Comparison of ENCODE assay signal across 13 cellular contexts in the genomic region with DNA sequence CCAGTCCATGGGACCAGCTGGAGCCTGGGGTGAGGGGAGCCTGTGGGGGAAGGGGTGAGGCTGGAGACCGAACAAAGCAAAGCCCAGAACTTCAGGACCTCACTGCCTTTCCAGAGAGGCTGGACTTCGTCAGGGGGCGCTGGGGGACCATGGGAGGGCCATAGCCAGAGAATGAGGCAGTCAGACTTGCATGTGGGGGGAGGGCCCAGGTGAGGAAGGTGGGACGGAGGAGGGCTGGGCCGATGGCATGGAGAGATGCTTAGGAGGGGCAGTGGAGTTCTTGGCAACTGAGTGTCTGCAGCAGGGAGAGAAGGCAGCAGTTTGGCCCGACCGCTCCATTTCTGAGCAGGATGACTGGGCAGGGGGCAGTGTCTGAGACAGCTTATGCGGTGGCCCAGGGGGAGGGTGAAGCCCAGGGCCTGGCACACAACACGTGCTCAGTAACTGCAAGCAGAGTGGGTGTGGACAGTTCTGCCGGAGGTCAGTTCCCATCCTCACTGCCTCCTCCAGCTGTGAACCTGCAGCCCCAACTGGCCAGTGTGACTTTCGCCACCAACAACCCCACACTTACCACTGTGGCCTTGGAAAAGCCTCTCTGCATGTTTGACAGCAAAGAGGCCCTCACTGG. TPM values are rescaled to one million over a fixed set of nuclear protein-coding genes. Genes with fewer than 3 reads are reported as not detected.
A peak's percentile ranks its signal among the peaks of the same experiment; 100 is the strongest.
DNase-seq lines count a peak whose midpoint lies in the region; ATAC-seq and TF ChIP-seq lines count a peak whose summit lies in the region.
"Had no signal": no experiment of that assay in that cellular context is flagged by ENCODE, and none has a peak within 500 bp of the region (broad histone marks: within the 10 kb centered on the region; RNA-seq: fewer than 3 reads in every experiment).

No MANE protein-coding gene starts in this region.

- TF ChIP-seq CTCF in C4-2B (conservative IDR thresholded peaks at IDR 0.05) (no peak), chondrocyte (IDR thresholded peaks at IDR 0.05) (peak; percentile 37)

- H3K9me3 ChIP-seq in HUES6 (ENCODE audit: control insufficient read depth, insufficient read depth, low read depth, low read length), result no peaks in the 10 kb centered on the region
- H3K9me3 ChIP-seq: BE2C had no signal

- H3K4me3 Mint-ChIP-seq in chondrocyte (ENCODE audit: unreplicated experiment), result peak overlapping the region; percentile 10
- peak overlapping the region in 7 of 8 donors; percentile 15 to 80 (median 56) for H3K4me3 Mint-ChIP-seq in naive B cell
- no peak overlapping the region for H3K4me3 Mint-ChIP-seq in stimulated activated naive CD8-positive, alpha-beta T cell treated with anti-CD3 and anti-CD28 coated beads, Interleukin-15, amount 100 ng/mL, for 72 hours

- H3K27ac ChIP-seq in C4-2B (peak overlapping the region; percentile 68), HUES6 (ENCODE audit: low read depth, low read length) (no peak overlapping the region)

- peak overlapping the region; percentile 74 for H3K4me3 ChIP-seq in HUES6 (ENCODE audit: low read depth, low read length)

- peaks cover 43% of the 10 kb centered on the region for H3K27me3 ChIP-seq in HUES6 (ENCODE audit: control insufficient read depth, insufficient read depth, low read length)
- H3K27me3 ChIP-seq: BE2C had no signal

- H3K36me3 Mint-ChIP-seq in chondrocyte (ENCODE audit: low read depth) (no peaks in the 10 kb centered on the region), naive B cell (no peaks in the 10 kb centered on the region)

- DNase-seq in chondrocyte (ENCODE audit: low spot score) (no peak), naive B cell (no peak)
- DNase-seq in stimulated activated naive CD8-positive, alpha-beta T cell treated with anti-CD3 and anti-CD28 coated beads, Interleukin-15, amount 100 ng/mL, for 72 hours, result no peak
- no peak for DNase-seq in stimulated activated CD8-positive, alpha-beta memory T cell treated with anti-CD3 and anti-CD28 coated beads, Interleukin-4, amount 100 ng/mL, for 48 hours
- DNase-seq: cerebellar nuclear complex had no signal

- H3K4me1 Mint-ChIP-seq in chondrocyte (ENCODE audit: low read depth), result peaks cover 6% of the 10 kb centered on the region
- peaks cover 23 to 59% (median 40%) of the 10 kb centered on the region in 3 donors for H3K4me1 Mint-ChIP-seq in naive B cell
- peaks cover 21% of the 10 kb centered on the region for H3K4me1 Mint-ChIP-seq in stimulated activated naive CD8-positive, alpha-beta T cell treated with anti-CD3 and anti-CD28 coated beads, Interleukin-15, amount 100 ng/mL, for 72 hours

- H3K9me3 Mint-ChIP-seq in chondrocyte (ENCODE audit: low read depth) (no peaks in the 10 kb centered on the region), naive B cell (peaks cover 0 to 1% (median 0%) of the 10 kb centered on the region in 7 donors)
- H3K9me3 Mint-ChIP-seq in stimulated activated naive CD8-positive, alpha-beta T cell treated with anti-CD3 and anti-CD28 coated beads, Interleukin-15, amount 100 ng/mL, for 72 hours, result no peaks in the 10 kb centered on the region

- peaks cover 32% of the 10 kb centered on the region for H3K4me1 ChIP-seq in HUES6 (ENCODE audit: control insufficient read depth, insufficient read depth, low read length)
- H3K4me1 ChIP-seq: BE2C had no signal

- no peak overlapping the region for H3K9ac ChIP-seq in HUES6 (ENCODE audit: low read length)

- H3K27ac Mint-ChIP-seq in chondrocyte (ENCODE audit: unreplicated experiment), result no peak overlapping the region
- peak overlapping the region in 4 of 6 donors; percentile 22 to 99 (median 72) for H3K27ac Mint-ChIP-seq in naive B cell
- H3K27ac Mint-ChIP-seq in stimulated activated naive CD8-positive, alpha-beta T cell treated with anti-CD3 and anti-CD28 coated beads, Interleukin-15, amount 100 ng/mL, for 72 hours, result no peak overlapping the region

- no peaks in the 10 kb centered on the region for H3K36me3 ChIP-seq in HUES6 (ENCODE audit: control insufficient read depth, insufficient read depth, low read length)
- H3K36me3 ChIP-seq: BE2C had no signal

- H3K27me3 Mint-ChIP-seq in chondrocyte (ENCODE audit: low read depth) (peaks cover 20% of the 10 kb centered on the region), naive B cell (peaks cover 0 to 11% (median 9%) of the 10 kb centered on the region in 3 donors)
- peaks cover 49% of the 10 kb centered on the region for H3K27me3 Mint-ChIP-seq in stimulated activated naive CD8-positive, alpha-beta T cell treated with anti-CD3 and anti-CD28 coated beads, Interleukin-15, amount 100 ng/mL, for 72 hours

- ATAC-seq in naive B cell (ENCODE audit: low read depth in 2 of 2), result no peak
- ATAC-seq in stimulated activated naive CD8-positive, alpha-beta T cell treated with anti-CD3 and anti-CD28 coated beads, Interleukin-15, amount 100 ng/mL, for 72 hours, result no peak
- no peak for ATAC-seq in HG03354 (IDR thresholded peaks at IDR 0.05; ENCODE audit: poor library complexity, severe bottlenecking, unreplicated experiment)
- no peak for ATAC-seq in GM21360 (IDR thresholded peaks at IDR 0.05; ENCODE audit: unreplicated experiment)

RNA-seq across cellular contexts. Expression of gene UPK3A, which starts 0.8 kb away (rescaled TPM):
- total RNA-seq in chondrocyte, result not detected in 3 replicates
- under 1 TPM in 2 of 6 donors, not detected in 4; 0.55 to 0.57 TPM for polyA plus RNA-seq in naive B cell (ENCODE audit: low read depth in 6 of 6)
- total RNA-seq: fibroblast of lung had no signal
- polyA plus RNA-seq: fibroblast of lung, keratinocyte, neural cell had no signal

RNA-seq across cellular contexts. Expression of gene FAM118A, which starts 24.2 kb away (rescaled TPM):
- 64.6 to 72.6 TPM (median 68.7 TPM) in 3 replicates for total RNA-seq in chondrocyte
- polyA plus RNA-seq in naive B cell (ENCODE audit: low read depth in 6 of 6), result 10 to 100 TPM; 11.2 to 72.1 (median 37.0) TPM

RNA-seq across cellular contexts. Expression of gene KIAA0930, which starts 44.9 kb away (rescaled TPM):
- total RNA-seq in chondrocyte, result 103 to 109 TPM (median 109 TPM) in 3 replicates
- polyA plus RNA-seq in naive B cell (ENCODE audit: low read depth in 6 of 6), result 1 to 10 TPM; 2.8 to 5.7 (median 5.0) TPM

Comparison
In these comparisons a context has a peak if more than half of its experiments do, and no peak if none do; other contexts are left out.
1. H3K27ac Mint-ChIP-seq: peak in naive B cell (4 of 6); none in chondrocyte (single experiment) and stimulated activated naive CD8-positive, alpha-beta T cell treated with anti-CD3 and anti-CD28 coated beads, Interleukin-15, amount 100 ng/mL, for 72 hours (0 of 2).
2. H3K4me3 Mint-ChIP-seq: peak in chondrocyte (single experiment) and naive B cell (7 of 8); none in stimulated activated naive CD8-positive, alpha-beta T cell treated with anti-CD3 and anti-CD28 coated beads, Interleukin-15, amount 100 ng/mL, for 72 hours (0 of 2).